In genomic region chrX:134718329-134719317, GRCh38 we compare ENCODE assay signal across 9 cellular contexts.
A peak's percentile ranks its signal among the peaks of the same experiment; 100 is the strongest.
DNase-seq lines count a peak whose midpoint lies in the region; ATAC-seq, FAIRE-seq and TF ChIP-seq lines count a peak whose summit lies in the region.
"Had no signal": no experiment of that assay in that cellular context is flagged by ENCODE, and none has a peak within 500 bp of the region (broad histone marks: within the 10 kb centered on the region; RNA-seq: fewer than 3 reads in every experiment).

No MANE protein-coding gene starts in this region.

- peak overlapping the region; percentile 89 for H3K27ac ChIP-seq in endothelial cell of umbilical vein (ENCODE audit: insufficient read depth, low read depth, low read length)
- peak overlapping the region in 1 of 4 donors; percentile 28 for H3K27ac ChIP-seq in sigmoid colon

- H3K36me3 ChIP-seq in endothelial cell of umbilical vein (ENCODE audit: control insufficient read depth in 2 of 2, extremely low read depth in 1 of 2, insufficient read depth in 2 of 2, low read length in 2 of 2) (no peaks in the 10 kb centered on the region), sigmoid colon (no peaks in the 10 kb centered on the region)

- H3K27ac Mint-ChIP-seq in activated CD4-positive, alpha-beta T cell treated with anti-CD3 and anti-CD28 coated beads for 36 hours: no peak overlapping the region

- WGBS in sigmoid colon, 2 donors: 37 to 60% methylated on average over 7 of the region's 7 CpGs

- POLR2A ChIA-PET in activated CD4-positive, alpha-beta T cell treated with anti-CD3 and anti-CD28 coated beads for 36 hours (lab: Charles Lee): interaction anchor here (0.6 kb wide), 1 partner anchor 96 kb away, joined by 3 read pairs; no protein-coding TSS in a partner anchor
- POLR2A ChIA-PET in endothelial cell of umbilical vein (lab: Charles Lee): interaction anchor here (0.6 kb wide), 1 partner anchor 112 kb away, joined by 3 read pairs; no protein-coding TSS in a partner anchor

- peaks cover 21% of the 10 kb centered on the region for H3K4me1 Mint-ChIP-seq in activated CD4-positive, alpha-beta T cell treated with anti-CD3 and anti-CD28 coated beads for 36 hours

- no peaks in the 10 kb centered on the region for H3K9me3 Mint-ChIP-seq in activated CD4-positive, alpha-beta T cell treated with anti-CD3 and anti-CD28 coated beads for 36 hours (ENCODE audit: low read depth)

- no peaks in the 10 kb centered on the region for H4K20me1 ChIP-seq in endothelial cell of umbilical vein (replicated peaks; ENCODE audit: control insufficient read depth, extremely low read depth, insufficient read depth, low read length)

- peak overlapping the region; percentile 40 for H3K4me2 ChIP-seq in endothelial cell of umbilical vein (ENCODE audit: insufficient read depth, low read length)

- TF ChIP-seq EP300 in sigmoid colon (IDR thresholded peaks at IDR 0.05): no peak

- intact Hi-C loops in activated CD4-positive, alpha-beta T cell treated with anti-CD3 and anti-CD28 coated beads for 36 hours (cut with DNase I, micrococcal nuclease): loop anchor here in 1 of 2 experiments (2.0 kb wide), 1 partner anchor 120 kb away; no protein-coding TSS in a partner anchor
- intact Hi-C loops in endothelial cell of umbilical vein (cut with micrococcal nuclease) (loop anchor here (1.0 to 5.0 kb wide), 6 partner anchors 18 to 198 kb away; no protein-coding TSS in a partner anchor), sigmoid colon (cut with DNase I) (no loop called here)

- no peaks in the 10 kb centered on the region for H3K79me2 ChIP-seq in endothelial cell of umbilical vein (ENCODE audit: control insufficient read depth, insufficient read depth, low read length)

- H3K36me3 Mint-ChIP-seq in activated CD4-positive, alpha-beta T cell treated with anti-CD3 and anti-CD28 coated beads for 36 hours (ENCODE audit: low read depth): no peaks in the 10 kb centered on the region
- H3K36me3 Mint-ChIP-seq: brain had no signal

- no peak overlapping the region for H3K4me3 ChIP-seq in endothelial cell of umbilical vein (replicated peaks in 1 of 3; ENCODE audit: insufficient read depth in 1 of 3, low read depth in 1 of 3, low read length in 3 of 3)
- H3K4me3 ChIP-seq in sigmoid colon: no peak overlapping the region

- TF ChIP-seq POLR2A in endothelial cell of umbilical vein (IDR thresholded peaks at IDR 0.05; ENCODE audit: low read depth, low read length): no peak
- TF ChIP-seq POLR2A in sigmoid colon (IDR thresholded peaks at IDR 0.05): no peak

- peak; percentile 56 for DNase-seq in activated CD4-positive, alpha-beta T cell treated with anti-CD3 and anti-CD28 coated beads for 36 hours
- DNase-seq in activated CD4-positive, alpha-beta T cell treated with anti-CD3 and anti-CD28 coated beads for 4 hours: no peak
- DNase-seq in RPMI7951 (ENCODE audit: low read depth): peak; percentile 96
- DNase-seq in endothelial cell of umbilical vein (ENCODE audit: low read depth, low spot score): peak; percentile 94
- peak; percentile 77 for DNase-seq in sigmoid colon
- DNase-seq in Ammon's horn (ENCODE audit: low spot score): no peak
- DNase-seq in ureter (ENCODE audit: low spot score): no peak

- peak; percentile 92 for FAIRE-seq in endothelial cell of umbilical vein (lab: Jason Lieb, UNC)

- BruUV-seq in endothelial cell of umbilical vein (replicated peaks; lab: Mats Ljungman, UMichigan): no TSS peak

- H3K27me3 ChIP-seq in endothelial cell of umbilical vein (ENCODE audit: control insufficient read depth in 2 of 2, insufficient read depth in 2 of 2, low read length in 2 of 2) (no peaks in the 10 kb centered on the region), sigmoid colon (no peaks in the 10 kb centered on the region)

- no peaks in the 10 kb centered on the region for H3K27me3 Mint-ChIP-seq in activated CD4-positive, alpha-beta T cell treated with anti-CD3 and anti-CD28 coated beads for 36 hours

- H3K9me1 ChIP-seq in endothelial cell of umbilical vein (replicated peaks; ENCODE audit: control insufficient read depth, extremely low read depth, insufficient read depth, low read length): no peaks in the 10 kb centered on the region

- no peak for TF ChIP-seq CTCF in endothelial cell of umbilical vein (IDR thresholded peaks at IDR 0.05; ENCODE audit: extremely low read depth in 1 of 2, insufficient read depth in 1 of 2, low read depth in 1 of 2, low read length in 2 of 2)
- no peak for TF ChIP-seq CTCF in sigmoid colon (IDR thresholded peaks at IDR 0.05)

- H2AFZ ChIP-seq in endothelial cell of umbilical vein (ENCODE audit: low read depth, low read length): peak overlapping the region; percentile 21

- ATAC-seq in activated CD4-positive, alpha-beta T cell treated with anti-CD3 and anti-CD28 coated beads for 36 hours: peak; percentile 76
- ATAC-seq in HG02938 (IDR thresholded peaks at IDR 0.05; ENCODE audit: unreplicated experiment): peak; percentile 73

- H3K4me3 Mint-ChIP-seq in activated CD4-positive, alpha-beta T cell treated with anti-CD3 and anti-CD28 coated beads for 36 hours: no peak overlapping the region
- H3K4me3 Mint-ChIP-seq: brain had no signal

- dilution Hi-C loops in endothelial cell of umbilical vein (cut with MboI; ENCODE audit: extremely low pct_ligation_motif_present, low sequenced_read_pairs): no loop called here

- CTCF ChIA-PET in activated CD4-positive, alpha-beta T cell treated with anti-CD3 and anti-CD28 coated beads for 36 hours (lab: Charles Lee): no interaction called here
- CTCF ChIA-PET in endothelial cell of umbilical vein (lab: Charles Lee): no interaction called here

- H3K4me1 ChIP-seq in endothelial cell of umbilical vein (ENCODE audit: control insufficient read depth, extremely low read depth, insufficient read depth, low read length) (peaks cover 21% of the 10 kb centered on the region), sigmoid colon (peaks cover 0 to 10% (median 0%) of the 10 kb centered on the region in 4 donors)

- H3K9ac ChIP-seq in endothelial cell of umbilical vein (replicated peaks; ENCODE audit: extremely low read depth, insufficient read depth, low read length): peak overlapping the region; percentile 72

- no peaks in the 10 kb centered on the region for H3K9me3 ChIP-seq in endothelial cell of umbilical vein (replicated peaks; ENCODE audit: control insufficient read depth, insufficient read depth, low read length)
- no peaks in the 10 kb centered on the region for H3K9me3 ChIP-seq in sigmoid colon

TF ChIP-seq in endothelial cell of umbilical vein, 7 proteins besides CTCF, POLR2A, EP300 and RAD21:
- TF ChIP-seq, protein P1, sequence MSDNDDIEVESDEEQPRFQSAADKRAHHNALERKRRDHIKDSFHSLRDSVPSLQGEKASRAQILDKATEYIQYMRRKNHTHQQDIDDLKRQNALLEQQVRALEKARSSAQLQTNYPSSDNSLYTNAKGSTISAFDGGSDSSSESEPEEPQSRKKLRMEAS (IDR thresholded peaks at IDR 0.05; ENCODE audit: insufficient read depth, insufficient read length): peak; percentile 92
- TF ChIP-seq JUN (IDR thresholded peaks at IDR 0.05; ENCODE audit: borderline replicate concordance, insufficient read depth, insufficient read length, low read depth) (peak; percentile 62), EZH2 (IDR thresholded peaks at IDR 0.05; ENCODE audit: borderline replicate concordance, low read depth, low read length, severe bottlenecking) (no peak), POLR2AphosphoS5 (IDR thresholded peaks at IDR 0.05; ENCODE audit: insufficient read depth, low read depth, low read length) (no peak), GATA2 (IDR thresholded peaks at IDR 0.05; ENCODE audit: insufficient read depth, insufficient read length, low read depth, low read length) (peak; percentile 93), FOS (IDR thresholded peaks at IDR 0.05; ENCODE audit: borderline replicate concordance, insufficient read depth, low read length) (peak; percentile 43), MYC (IDR thresholded peaks at IDR 0.05; ENCODE audit: low read depth, low read length) (no peak)

Comparison
In these comparisons a context has a peak if more than half of its experiments do, and no peak if none do; other contexts are left out.
1. DNase-seq: peak in activated CD4-positive, alpha-beta T cell treated with anti-CD3 and anti-CD28 coated beads for 36 hours (single experiment), RPMI7951 (single experiment), endothelial cell of umbilical vein (single experiment) and sigmoid colon (single experiment); none in activated CD4-positive, alpha-beta T cell treated with anti-CD3 and anti-CD28 coated beads for 4 hours (0 of 2), Ammon's horn (single experiment) and ureter (single experiment).